ENCODE assay signal across 17 cellular contexts in the genomic region with DNA sequence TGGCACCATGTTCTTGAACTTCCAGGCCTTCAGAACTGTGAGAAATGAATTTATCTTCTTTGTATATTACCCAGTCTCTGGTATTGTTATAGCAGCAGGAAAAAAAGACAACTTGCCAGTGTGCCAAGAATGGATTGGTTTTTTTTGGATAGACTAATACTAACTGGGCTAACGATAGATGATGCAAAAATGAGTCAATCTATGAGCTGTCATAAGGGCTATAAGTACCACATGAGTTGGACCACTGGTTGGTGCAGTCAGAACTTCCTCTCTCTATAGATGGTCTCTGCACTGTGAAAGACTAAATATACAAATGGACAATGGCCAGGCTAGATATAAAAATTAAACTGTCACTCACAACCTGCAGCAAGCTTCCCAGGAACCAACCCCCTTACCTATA.
DNase-seq lines count a peak whose midpoint lies in the region; TF ChIP-seq lines count a peak whose summit lies in the region.
"Had no signal": no experiment of that assay in that cellular context is flagged by ENCODE, and none has a peak within 500 bp of the region (broad histone marks: within the 10 kb centered on the region; RNA-seq: fewer than 3 reads in every experiment).

No MANE protein-coding gene starts in this region.

- no CpG with 5 or more reads among the region's 1 CpG for WGBS in neuronal stem cell (ENCODE audit: extremely low coverage in 2 of 2, insufficient read length in 2 of 2, insufficient replicate concordance in 1 of 2), 2 donors

- no peak overlapping the region for H2BK120ac ChIP-seq in neuronal stem cell (ENCODE audit: low read depth, low read length)

- H3K79me1 ChIP-seq in neuronal stem cell (ENCODE audit: low read depth, low read length) = no peaks in the 10 kb centered on the region

- no peak overlapping the region for H2AFZ ChIP-seq in neuronal stem cell (ENCODE audit: low read length)

- no peak overlapping the region for H3K4ac ChIP-seq in neuronal stem cell (ENCODE audit: low read length)

- TF ChIP-seq CTCF in astrocyte of the spinal cord (IDR thresholded peaks at IDR 0.05; ENCODE audit: low read depth, low read length) (no peak), fibroblast of the aortic adventitia (IDR thresholded peaks at IDR 0.05; ENCODE audit: insufficient read depth, low read length) (no peak)

- no peaks in the 10 kb centered on the region for H3K36me3 ChIP-seq in neuronal stem cell (replicated peaks in 1 of 2; ENCODE audit: control insufficient read depth in 2 of 2, insufficient read depth in 2 of 2, low read length in 2 of 2)
- H3K36me3 ChIP-seq: prostate gland had no signal

- peak; percentile 41 for DNase-seq in A172 (ENCODE audit: low spot score)
- DNase-seq in HS-5 (ENCODE audit: low read depth) = peak; percentile 78
- DNase-seq in astrocyte of the spinal cord (ENCODE audit: low read depth, low spot score) = peak; percentile 81
- peak; percentile 95 for DNase-seq in fibroblast of the aortic adventitia (ENCODE audit: low read depth)
- no peak for DNase-seq in activated CD4-positive, alpha-beta T cell treated with anti-CD3 and anti-CD28 coated beads, Interleukin-2, amount 50 U/mL, for 1 hour
- DNase-seq in neuronal stem cell (ENCODE audit: low spot score) = no peak
- no peak for DNase-seq in NCI-H1436 (lab: John Stamatoyannopoulos, UW)
- no peak for DNase-seq in retina
- DNase-seq: 8988T; activated naive CD4-positive, alpha-beta T cell treated with anti-CD3 and anti-CD28 coated beads, Interleukin-2, amount 10 ng/mL, durations not matched to agents 7 days and 5 days; CD8-positive, alpha-beta T cell; GF-D8; MM.1S; naive B cell; NCI-H1930; NCI-H526 had no signal

- H2AK5ac ChIP-seq in neuronal stem cell (ENCODE audit: low read depth, low read length) = no peak overlapping the region

- no peak overlapping the region for H3K14ac ChIP-seq in neuronal stem cell (ENCODE audit: low read length)

- H3K9ac ChIP-seq in neuronal stem cell (ENCODE audit: low read depth, low read length, poor library complexity) = no peak overlapping the region

- H4K8ac ChIP-seq in neuronal stem cell (ENCODE audit: low read depth, low read length) = no peak overlapping the region

- H3K4me2 ChIP-seq in neuronal stem cell (ENCODE audit: insufficient read depth, low read length, poor library complexity, severe bottlenecking) = no peak overlapping the region

- no peak overlapping the region for H3K18ac ChIP-seq in neuronal stem cell (ENCODE audit: low read length)

- H2BK12ac ChIP-seq in neuronal stem cell (ENCODE audit: low read length) = no peak overlapping the region

- no peaks in the 10 kb centered on the region for H3K27me3 ChIP-seq in neuronal stem cell (ENCODE audit: control insufficient read depth in 3 of 3, insufficient read depth in 3 of 3, low read depth in 1 of 3, low read length in 3 of 3)

- no peaks in the 10 kb centered on the region for H3K4me1 ChIP-seq in neuronal stem cell (ENCODE audit: control insufficient read depth in 2 of 2, insufficient read depth in 1 of 2, low read depth in 1 of 2, low read length in 2 of 2)
- H3K4me1 ChIP-seq: prostate gland had no signal

- no peaks in the 10 kb centered on the region for H3K9me3 ChIP-seq in neuronal stem cell (replicated peaks in 1 of 2; ENCODE audit: control insufficient read depth in 2 of 2, insufficient read depth in 1 of 2, low read depth in 1 of 2, low read length in 2 of 2)
- H3K9me3 ChIP-seq: prostate gland had no signal

- no peak overlapping the region for H2BK15ac ChIP-seq in neuronal stem cell (ENCODE audit: low read length)

- in situ Hi-C loops in astrocyte of the spinal cord (cut with HindIII; ENCODE audit: low sequenced_read_pairs) = no loop called here

- H3K23ac ChIP-seq in neuronal stem cell (ENCODE audit: low read depth, low read length, poor library complexity) = no peak overlapping the region

- no peak overlapping the region for H4K91ac ChIP-seq in neuronal stem cell (ENCODE audit: low read depth, low read length, poor library complexity)

- H3K4me3 ChIP-seq in astrocyte of the spinal cord (ENCODE audit: low read depth, low read length) (no peak overlapping the region), fibroblast of the aortic adventitia (ENCODE audit: low read depth, low read length) (no peak overlapping the region), neuronal stem cell (ENCODE audit: low read length in 2 of 2) (no peak overlapping the region)
- H3K4me3 ChIP-seq: prostate gland had no signal

- H3K27ac ChIP-seq in neuronal stem cell (replicated peaks; ENCODE audit: low read length) = no peak overlapping the region
- H3K27ac ChIP-seq: prostate gland had no signal

- H2BK5ac ChIP-seq in neuronal stem cell (ENCODE audit: low read length) = no peak overlapping the region

Comparison
In these comparisons a context has a peak if more than half of its experiments do, and no peak if none do; other contexts are left out.
1. DNase-seq: peak in A172 (single experiment), HS-5 (single experiment), astrocyte of the spinal cord (single experiment) and fibroblast of the aortic adventitia (single experiment); none in activated CD4-positive, alpha-beta T cell treated with anti-CD3 and anti-CD28 coated beads, Interleukin-2, amount 50 U/mL, for 1 hour (single experiment), neuronal stem cell (single experiment), NCI-H1436 (single experiment) and retina (single experiment).